ENCODE assay signal across 8 cellular contexts in genomic region chr15:41283653-41284424, GRCh38. TPM values are rescaled to one million over a fixed set of nuclear protein-coding genes. Genes with fewer than 3 reads are reported as not detected.
DNase-seq lines count a peak whose midpoint lies in the region; ATAC-seq and TF ChIP-seq lines count a peak whose summit lies in the region.

No MANE protein-coding gene starts in this region.

- POLR2A ChIA-PET in Panc1 (lab: Charles Lee) = no interaction called here

- peaks cover 53% of the 10 kb centered on the region for H3K4me1 Mint-ChIP-seq in activated T-cell treated with anti-CD3 and anti-CD28 coated beads, Interleukin-2, amount 50 U/mL, for 72 hours (ENCODE audit: low read depth)

- TF ChIP-seq CTCF in KMS-11 (conservative IDR thresholded peaks at IDR 0.05; ENCODE audit: low read depth, low read length) = no peak
- TF ChIP-seq CTCF in Panc1 (IDR thresholded peaks at IDR 0.05) = no peak
- no peak for TF ChIP-seq CTCF in esophagus squamous epithelium (IDR thresholded peaks at IDR 0.05)

- H3K27me3 ChIP-seq in KMS-11 (ENCODE audit: insufficient read depth, low read depth) = no peaks in the 10 kb centered on the region
- H3K27me3 ChIP-seq in Panc1 (ENCODE audit: control insufficient read depth, insufficient read depth, low read length) = no peaks in the 10 kb centered on the region
- no peaks in the 10 kb centered on the region for H3K27me3 ChIP-seq in esophagus squamous epithelium
- H3K27me3 ChIP-seq in muscle layer of duodenum (ENCODE audit: low read depth, low read length) = no peaks in the 10 kb centered on the region

- H3K9me3 ChIP-seq in Panc1 (ENCODE audit: control insufficient read depth, insufficient read depth, low read depth, low read length) = no peaks in the 10 kb centered on the region
- no peaks in the 10 kb centered on the region for H3K9me3 ChIP-seq in esophagus squamous epithelium
- H3K9me3 ChIP-seq in muscle layer of duodenum (ENCODE audit: control insufficient read depth in 1 of 2, low read length in 2 of 2) = no peaks in the 10 kb centered on the region

- peak overlapping the region; percentile 80 for H3K4me2 ChIP-seq in KMS-11

- peak overlapping the region; percentile 92 for H3K27ac Mint-ChIP-seq in activated T-cell treated with anti-CD3 and anti-CD28 coated beads, Interleukin-2, amount 50 U/mL, for 72 hours

- peak overlapping the region; percentile 96 for H2AFZ ChIP-seq in KMS-11 (ENCODE audit: low read depth)

- ATAC-seq in GM21786 (IDR thresholded peaks at IDR 0.05; ENCODE audit: unreplicated experiment) (peak; percentile 94), Panc1 (peak; percentile 99)
- ATAC-seq in activated T-cell treated with anti-CD3 and anti-CD28 coated beads, Interleukin-2, amount 50 U/mL, for 72 hours (replicated peaks in 1 of 2) = peak; percentile 97 to 98

- TF ChIP-seq POLR2A in esophagus squamous epithelium (IDR thresholded peaks at IDR 0.05) = peak in 3 of 4 donors; percentile 70 to 95 (median 81)

- intact Hi-C loops in Panc1 (cut with micrococcal nuclease; ENCODE audit: unreplicated experiment) = no loop called here
- intact Hi-C loops in esophagus squamous epithelium (cut with DNase I) = no loop called here

- peak overlapping the region; percentile 97 to 98 for H3K4me3 Mint-ChIP-seq in activated T-cell treated with anti-CD3 and anti-CD28 coated beads, Interleukin-2, amount 50 U/mL, for 72 hours

- no peaks in the 10 kb centered on the region for H3K9me3 Mint-ChIP-seq in activated T-cell treated with anti-CD3 and anti-CD28 coated beads, Interleukin-2, amount 50 U/mL, for 72 hours

- H3K79me2 ChIP-seq in KMS-11 (ENCODE audit: insufficient read depth, low read depth) = peaks cover 35% of the 10 kb centered on the region

- H3K9ac ChIP-seq in KMS-11 = peak overlapping the region; percentile 70

- CTCF ChIA-PET in Panc1 (lab: Charles Lee) = interaction anchor here (0.5 kb wide), 1 partner anchor 100 kb away, joined by 4 read pairs; no protein-coding TSS in a partner anchor

- DNase-seq in DMS79 treated with DMSO at 0.1 percent for 48 hours (lab: John Stamatoyannopoulos, UW) (peak; percentile 87), Panc1 (ENCODE audit: low read depth, low spot score) (peak; percentile 99), esophagus squamous epithelium (lab: John Stamatoyannopoulos, UW) (peak; percentile 79)
- peak; percentile 98 for DNase-seq in activated T-cell treated with anti-CD3 and anti-CD28 coated beads, Interleukin-2, amount 50 U/mL, for 72 hours
- peak; percentile 93 for DNase-seq in stimulated activated CD8-positive, alpha-beta memory T cell treated with anti-CD3 and anti-CD28 coated beads, Interleukin-7, amount 100 ng/mL, for 24 hours (ENCODE audit: low read depth)

- H3K4me1 ChIP-seq in KMS-11 (ENCODE audit: low read depth, poor library complexity, severe bottlenecking) = peaks cover 40% of the 10 kb centered on the region
- H3K4me1 ChIP-seq in Panc1 (ENCODE audit: control insufficient read depth, insufficient read depth, low read length) = peaks cover 2% of the 10 kb centered on the region
- H3K4me1 ChIP-seq in esophagus squamous epithelium = peaks cover 5 to 50% (median 13%) of the 10 kb centered on the region in 3 donors
- H3K4me1 ChIP-seq in muscle layer of duodenum (ENCODE audit: control insufficient read depth in 1 of 2, insufficient read depth in 2 of 2, low read length in 2 of 2) = peaks cover 0 to 20% of the 10 kb centered on the region in 2 donors

- in situ Hi-C loops in Panc1 (cut with HindIII; ENCODE audit: low pct_unique_long_range_greater_than_20kb, low sequenced_read_pairs) = no loop called here

- no peaks in the 10 kb centered on the region for H4K20me1 ChIP-seq in KMS-11 (ENCODE audit: insufficient read depth)

- no peak overlapping the region for H3K4me3 ChIP-seq in KMS-11 (IDR thresholded peaks at IDR 0.05; ENCODE audit: insufficient read depth, low read depth, low read length)
- H3K4me3 ChIP-seq in Panc1 (ENCODE audit: low read depth in 2 of 2, low read length in 2 of 2) = peak overlapping the region; percentile 93 to 95
- H3K4me3 ChIP-seq in esophagus squamous epithelium = peak overlapping the region; percentile 70 to 90 (median 76)
- H3K4me3 ChIP-seq in muscle layer of duodenum (ENCODE audit: low read depth in 1 of 2, low read length in 2 of 2) = peak overlapping the region; percentile 83 to 98

- peaks cover 20 to 40% of the 10 kb centered on the region in 2 donors for H3K36me3 Mint-ChIP-seq in activated T-cell treated with anti-CD3 and anti-CD28 coated beads, Interleukin-2, amount 50 U/mL, for 72 hours (ENCODE audit: insufficient read depth in 2 of 2)

- H3K27ac ChIP-seq in KMS-11 = peak overlapping the region; percentile 83
- peak overlapping the region; percentile 98 for H3K27ac ChIP-seq in Panc1 (ENCODE audit: low read length)
- H3K27ac ChIP-seq in esophagus squamous epithelium = peak overlapping the region; percentile 92 to 98 (median 94)
- H3K27ac ChIP-seq in muscle layer of duodenum (ENCODE audit: low read length) = peak overlapping the region; percentile 83

- H3K27me3 Mint-ChIP-seq in activated T-cell treated with anti-CD3 and anti-CD28 coated beads, Interleukin-2, amount 50 U/mL, for 72 hours (ENCODE audit: low read depth) = no peaks in the 10 kb centered on the region

- BruUV-seq in Panc1 (replicated peaks; lab: Mats Ljungman, UMichigan) = no TSS peak

- 1 to 2% methylated on average over 17 to 32 of the region's 60 CpGs for WGBS in esophagus squamous epithelium, 2 donors

- H3K36me3 ChIP-seq in KMS-11 (ENCODE audit: insufficient read depth) = peaks cover 17% of the 10 kb centered on the region; the same call in 1 of the 2 replicates
- peaks cover 19% of the 10 kb centered on the region for H3K36me3 ChIP-seq in Panc1 (ENCODE audit: control insufficient read depth, insufficient read depth, low read length)
- H3K36me3 ChIP-seq in esophagus squamous epithelium = peaks cover 0 to 57% (median 20%) of the 10 kb centered on the region in 3 donors
- peaks cover 25 to 29% of the 10 kb centered on the region in 2 donors for H3K36me3 ChIP-seq in muscle layer of duodenum (ENCODE audit: control insufficient read depth in 1 of 2, insufficient read depth in 2 of 2, low read length in 2 of 2)

RNA-seq across cellular contexts. Expression of gene OIP5, which starts 48.6 kb away (rescaled TPM):
- total RNA-seq in Panc1 (2021; ENCODE audit: unreplicated experiment) = 26.7 TPM
- 12.8 TPM for polyA plus RNA-seq in Panc1 (2012; ENCODE audit: insufficient read length)
- 10 to 100 TPM; 15.3 TPM for total RNA-seq in activated T-cell treated with anti-CD3 and anti-CD28 coated beads, Interleukin-2, amount 50 U/mL, for 72 hours
- total RNA-seq in esophagus squamous epithelium = 10 to 100 TPM in 2 of 4 donors, 1 to 10 TPM in 2; 2.7 to 16.3 (median 7.3) TPM

RNA-seq across cellular contexts. Expression of gene NUSAP1, which starts 48.8 kb away (rescaled TPM):
- total RNA-seq in Panc1 (2021; ENCODE audit: unreplicated experiment) (127 TPM), esophagus squamous epithelium (10 to 100 TPM; 26.5 to 47.7 (median 37.6) TPM)
- 36.1 TPM for polyA plus RNA-seq in Panc1 (2012; ENCODE audit: insufficient read length)
- 100 to 1,000 TPM; 179 to 184 TPM for total RNA-seq in activated T-cell treated with anti-CD3 and anti-CD28 coated beads, Interleukin-2, amount 50 U/mL, for 72 hours

RNA-seq across cellular contexts. Expression of gene CHP1, which starts 52.8 kb away (rescaled TPM):
- total RNA-seq in Panc1 (2021; ENCODE audit: unreplicated experiment) = 123 TPM
- polyA plus RNA-seq in Panc1 (2012; ENCODE audit: insufficient read length) = 56.0 TPM
- total RNA-seq in activated T-cell treated with anti-CD3 and anti-CD28 coated beads, Interleukin-2, amount 50 U/mL, for 72 hours = 10 to 100 TPM; 45.0 to 46.7 TPM
- 100 to 1,000 TPM; 115 to 241 (median 160) TPM for total RNA-seq in esophagus squamous epithelium

RNA-seq across cellular contexts. Expression of gene EXD1, which starts 53.3 kb away (rescaled TPM):
- total RNA-seq in Panc1 (2021; ENCODE audit: unreplicated experiment) (0.15 TPM), esophagus squamous epithelium (not detected)
- not detected for polyA plus RNA-seq in Panc1 (2012; ENCODE audit: insufficient read length)
- total RNA-seq in activated T-cell treated with anti-CD3 and anti-CD28 coated beads, Interleukin-2, amount 50 U/mL, for 72 hours = not detected
